15 cellular contexts compared by ENCODE assay signal in the genomic region with DNA sequence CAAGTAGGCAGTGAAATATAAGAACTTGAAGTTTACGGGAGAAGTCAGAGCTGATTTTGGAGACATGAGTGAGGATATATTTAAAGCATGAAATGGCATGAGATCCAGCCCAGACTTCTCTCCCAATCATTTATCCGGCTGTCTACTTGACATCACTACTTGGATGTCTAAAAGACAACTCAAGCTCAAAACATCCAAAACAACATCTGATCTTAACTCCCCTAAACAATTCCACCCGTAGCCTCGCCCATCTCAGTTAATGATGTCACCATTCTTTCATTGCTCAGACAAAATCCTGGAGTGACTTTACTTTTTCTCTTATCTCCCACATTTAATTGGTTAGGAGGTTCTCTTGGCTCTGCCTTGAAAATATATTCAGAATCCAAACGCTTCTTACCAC. TPM values are rescaled to one million over a fixed set of nuclear protein-coding genes. Genes with fewer than 3 reads are reported as not detected.
DNase-seq lines count a peak whose midpoint lies in the region; ATAC-seq, FAIRE-seq and TF ChIP-seq lines count a peak whose summit lies in the region.
"Had no signal": no experiment of that assay in that cellular context is flagged by ENCODE, and none has a peak within 500 bp of the region (broad histone marks: within the 10 kb centered on the region; RNA-seq: fewer than 3 reads in every experiment).

No MANE protein-coding gene starts in this region.

- H3K4me1 ChIP-seq in HepG2 (ENCODE audit: insufficient read depth, low read length), result peaks cover 19% of the 10 kb centered on the region
- peaks cover 0 to 5% (median under 1%) of the 10 kb centered on the region in 4 donors for H3K4me1 ChIP-seq in right lobe of liver
- peaks cover 8% of the 10 kb centered on the region for H3K4me1 ChIP-seq in mesenchymal stem cell (ENCODE audit: control insufficient read depth, insufficient read depth, low read depth, low read length)
- H3K4me1 ChIP-seq in right cardiac atrium (ENCODE audit: control insufficient read depth, insufficient read depth, low read length), result no peaks in the 10 kb centered on the region
- H3K4me1 ChIP-seq in SJCRH30, result peaks cover 9% of the 10 kb centered on the region; the same call in 1 of the 2 replicates

- H3K27ac ChIP-seq in HepG2 (ENCODE audit: extremely low read length, insufficient read depth, low read length) (no peak overlapping the region), right lobe of liver (no peak overlapping the region), mesenchymal stem cell (ENCODE audit: low read length, poor library complexity, severe bottlenecking) (no peak overlapping the region), right cardiac atrium (ENCODE audit: low read length) (no peak overlapping the region), SJCRH30 (no peak overlapping the region)
- H3K27ac ChIP-seq: left lung had no signal

- H4K8ac ChIP-seq in mesenchymal stem cell (ENCODE audit: low read length), result no peak overlapping the region

- POLR2A ChIA-PET in HepG2 (lab: Yijun Ruan, JAX), result no interaction called here

- no peak overlapping the region for H2BK5ac ChIP-seq in mesenchymal stem cell (ENCODE audit: low read depth, low read length, poor library complexity, severe bottlenecking)

- no peak for ATAC-seq in HepG2
- ATAC-seq in right lobe of liver, result no peak
- ATAC-seq in right cardiac atrium, result no peak
- ATAC-seq: activated CD8-positive, alpha-beta T cell treated with anti-CD3 and anti-CD28 coated beads for 36 hours; left lung; stimulated activated naive CD8-positive, alpha-beta T cell treated with anti-CD3 and anti-CD28 coated beads, Interleukin-15, amount 100 ng/mL, for 72 hours had no signal

- H3K27ac Mint-ChIP-seq in Calu3 (ENCODE audit: unreplicated experiment), result no peak overlapping the region
- H3K27ac Mint-ChIP-seq: activated CD8-positive, alpha-beta T cell treated with anti-CD3 and anti-CD28 coated beads for 36 hours; stimulated activated naive CD8-positive, alpha-beta T cell treated with anti-CD3 and anti-CD28 coated beads, Interleukin-15, amount 100 ng/mL, for 72 hours had no signal

- H3K36me3 Mint-ChIP-seq in Calu3 (ENCODE audit: insufficient read depth, unreplicated experiment), result peaks cover 15% of the 10 kb centered on the region

- no peaks in the 10 kb centered on the region for H3K79me2 ChIP-seq in HepG2 (ENCODE audit: insufficient read depth, low read length)

- no peak for FAIRE-seq in HepG2 (lab: Jason Lieb, UNC)
- FAIRE-seq in bronchial epithelial cell (lab: Jason Lieb, UNC), result no peak

- H2BK15ac ChIP-seq in mesenchymal stem cell (ENCODE audit: low read depth, poor library complexity, severe bottlenecking), result no peak overlapping the region

- no peak overlapping the region for H2AFZ ChIP-seq in HepG2 (ENCODE audit: low read length)
- H2AFZ ChIP-seq in mesenchymal stem cell (ENCODE audit: low read depth, low read length), result no peak overlapping the region

- TF ChIP-seq CTCF in HepG2 (CRISPR knock-in tag; IDR thresholded peaks at IDR 0.05) (no peak), right lobe of liver (IDR thresholded peaks at IDR 0.05) (no peak), bronchial epithelial cell (IDR thresholded peaks at IDR 0.05; ENCODE audit: insufficient read depth, low read length, severe bottlenecking) (no peak), Calu3 (IDR thresholded peaks at IDR 0.05; ENCODE audit: unreplicated experiment) (no peak)

- 72% methylated on average over 5 of the region's 5 CpGs for WGBS in HepG2 (ENCODE audit: low lambda C conversion rate)
- 84% methylated on average over 5 of the region's 5 CpGs for WGBS in right lobe of liver (ENCODE audit: insufficient coverage, low coverage, low lambda C conversion rate, missing lambda C conversion rate)
- WGBS in mesenchymal stem cell, result 59% methylated on average over 5 of the region's 5 CpGs
- WGBS in right cardiac atrium, result 66% methylated on average over 5 of the region's 5 CpGs

- TF ChIP-seq POLR2A in HepG2 (IDR thresholded peaks at IDR 0.05; ENCODE audit: insufficient read depth in 1 of 2, low read depth in 2 of 2, low read length in 2 of 2), result no peak
- no peak for TF ChIP-seq POLR2A in right lobe of liver (IDR thresholded peaks at IDR 0.05)

- no peak overlapping the region for H2BK120ac ChIP-seq in mesenchymal stem cell (ENCODE audit: low read depth, low read length)

- H3K27me3 ChIP-seq in HepG2 (ENCODE audit: control insufficient read depth in 1 of 2, insufficient read depth in 2 of 2, low read length in 2 of 2), result peaks cover 0 to 1% of the 10 kb centered on the region in 2 experiments; a peak in 2 of 5 replicates
- H3K27me3 ChIP-seq in right lobe of liver, result no peaks in the 10 kb centered on the region
- H3K27me3 ChIP-seq in bronchial epithelial cell (ENCODE audit: control insufficient read depth, insufficient read depth, low read length), result no peaks in the 10 kb centered on the region
- no peaks in the 10 kb centered on the region for H3K27me3 ChIP-seq in mesenchymal stem cell (ENCODE audit: control insufficient read depth in 1 of 2, insufficient read depth in 1 of 2, low read length in 2 of 2)
- H3K27me3 ChIP-seq in right cardiac atrium (ENCODE audit: control insufficient read depth, insufficient read depth), result no peaks in the 10 kb centered on the region
- no peaks in the 10 kb centered on the region for H3K27me3 ChIP-seq in SJCRH30
- H3K27me3 ChIP-seq: left lung had no signal

- H3K36me3 ChIP-seq in HepG2 (replicated peaks in 1 of 2; ENCODE audit: control insufficient read depth in 1 of 2, insufficient read depth in 2 of 2, low read length in 2 of 2) (no peaks in the 10 kb centered on the region), right lobe of liver (no peaks in the 10 kb centered on the region), bronchial epithelial cell (ENCODE audit: control insufficient read depth, insufficient read depth, low read length) (no peaks in the 10 kb centered on the region), mesenchymal stem cell (ENCODE audit: control insufficient read depth in 1 of 2, insufficient read depth in 2 of 2, low read depth in 1 of 2, low read length in 2 of 2) (no peaks in the 10 kb centered on the region), SJCRH30 (no peaks in the 10 kb centered on the region)
- H3K36me3 ChIP-seq: left lung had no signal

- no peak overlapping the region for H2AK5ac ChIP-seq in mesenchymal stem cell (ENCODE audit: low read length, severe bottlenecking)

- no peaks in the 10 kb centered on the region for H4K20me1 ChIP-seq in HepG2 (ENCODE audit: insufficient read depth, low read length)

- BruUV-seq in HepG2 (replicated peaks; lab: Mats Ljungman, UMichigan) (no TSS peak), Calu3 (replicated peaks; lab: Mats Ljungman, UMichigan) (no TSS peak)

- intact Hi-C loops in HepG2 (cut with micrococcal nuclease; ENCODE audit: unreplicated experiment), result loop anchor here (1.0 kb wide), 1 partner anchor 130 kb away; no protein-coding TSS in a partner anchor
- intact Hi-C loops in right lobe of liver (cut with DNase I), result no loop called here
- intact Hi-C loops in right cardiac atrium (cut with DNase I), result loop anchor here in 1 of 4 donors (10.0 kb wide), 1 partner anchor 83 kb away; no protein-coding TSS in a partner anchor
- intact Hi-C loops in Calu3 (cut with micrococcal nuclease; ENCODE audit: unreplicated experiment), result loop anchor here (10.0 kb wide), 1 partner anchor 357 kb away; no protein-coding TSS in a partner anchor

- TF ChIP-seq RAD21 in HepG2 (CRISPR knock-in tag; IDR thresholded peaks at IDR 0.05), result no peak

- H4K91ac ChIP-seq in mesenchymal stem cell (ENCODE audit: low read length), result no peak overlapping the region

- CTCF ChIA-PET in HepG2 (lab: Yijun Ruan, JAX; ENCODE audit: low intra/inter-chr PET ratio, low total read pairs), result no interaction called here
- CTCF ChIA-PET in Calu3 (lab: Charles Lee), result interaction anchor here (0.6 to 1.1 kb wide), 3 partner anchors 11 to 446 kb away, joined by 4 read pairs; no protein-coding TSS in a partner anchor

- DNase-seq in HepG2 (ENCODE audit: low spot score) (no peak), right lobe of liver (no peak), bronchial epithelial cell (ENCODE audit: low read depth) (peak; percentile 59), mesenchymal stem cell (peak; percentile 36), G401 (ENCODE audit: low spot score) (no peak), right cardiac atrium (no peak), SJCRH30 (no peak), Calu3 (no peak)
- DNase-seq: 8988T; activated CD8-positive, alpha-beta T cell treated with anti-CD3 and anti-CD28 coated beads for 36 hours; effector CD8-positive, alpha-beta T cell; left lung; NCI-H2171 treated with DMSO at 0.1 percent for 48 hours; stimulated activated naive CD8-positive, alpha-beta T cell treated with anti-CD3 and anti-CD28 coated beads, Interleukin-15, amount 100 ng/mL, for 72 hours had no signal

- H3K27me3 Mint-ChIP-seq in Calu3 (ENCODE audit: unreplicated experiment), result no peaks in the 10 kb centered on the region
- H3K27me3 Mint-ChIP-seq: activated CD8-positive, alpha-beta T cell treated with anti-CD3 and anti-CD28 coated beads for 36 hours; stimulated activated naive CD8-positive, alpha-beta T cell treated with anti-CD3 and anti-CD28 coated beads, Interleukin-15, amount 100 ng/mL, for 72 hours had no signal

- no peaks in the 10 kb centered on the region for H3K9me3 ChIP-seq in HepG2 (ENCODE audit: low read length)
- H3K9me3 ChIP-seq in right lobe of liver, result no peaks in the 10 kb centered on the region
- no peaks in the 10 kb centered on the region for H3K9me3 ChIP-seq in mesenchymal stem cell (ENCODE audit: control insufficient read depth, low read length)
- no peaks in the 10 kb centered on the region for H3K9me3 ChIP-seq in right cardiac atrium (ENCODE audit: control insufficient read depth, low read length)
- H3K9me3 ChIP-seq in SJCRH30 (replicated peaks), result no peaks in the 10 kb centered on the region
- H3K9me3 ChIP-seq: left lung had no signal

- no peaks in the 10 kb centered on the region for H3K9me3 Mint-ChIP-seq in Calu3 (ENCODE audit: low read depth, unreplicated experiment)
- H3K9me3 Mint-ChIP-seq: activated CD8-positive, alpha-beta T cell treated with anti-CD3 and anti-CD28 coated beads for 36 hours; stimulated activated naive CD8-positive, alpha-beta T cell treated with anti-CD3 and anti-CD28 coated beads, Interleukin-15, amount 100 ng/mL, for 72 hours had no signal

- no peak overlapping the region for H2BK12ac ChIP-seq in mesenchymal stem cell (ENCODE audit: low read length in 2 of 2)

- H3K79me1 ChIP-seq in mesenchymal stem cell (replicated peaks; ENCODE audit: low read length, poor library complexity, severe bottlenecking), result no peaks in the 10 kb centered on the region

- no peak overlapping the region for H3K4me2 ChIP-seq in HepG2 (ENCODE audit: low read depth, low read length)
- no peak overlapping the region for H3K4me2 ChIP-seq in mesenchymal stem cell (ENCODE audit: low read length, poor library complexity, severe bottlenecking)

- no peak overlapping the region for H3K4ac ChIP-seq in mesenchymal stem cell (ENCODE audit: low read depth in 1 of 2, low read length in 2 of 2)

- no peak overlapping the region for H3K18ac ChIP-seq in mesenchymal stem cell (ENCODE audit: low read depth in 1 of 2, low read length in 2 of 2)

- TF ChIP-seq EP300 in HepG2 (IDR thresholded peaks at IDR 0.05; ENCODE audit: low read depth in 2 of 2, low read length in 2 of 2) (no peak), HepG2 (CRISPR knock-in tag; IDR thresholded peaks at IDR 0.05; ENCODE audit: borderline replicate concordance) (no peak)

- no peak overlapping the region for H3K4me3 Mint-ChIP-seq in Calu3 (ENCODE audit: low read depth, unreplicated experiment)
- H3K4me3 Mint-ChIP-seq: activated CD8-positive, alpha-beta T cell treated with anti-CD3 and anti-CD28 coated beads for 36 hours; stimulated activated naive CD8-positive, alpha-beta T cell treated with anti-CD3 and anti-CD28 coated beads, Interleukin-15, amount 100 ng/mL, for 72 hours had no signal

- no peak overlapping the region for H3K4me3 ChIP-seq in HepG2 (replicated peaks in 1 of 3; ENCODE audit: insufficient read depth in 1 of 3, low read depth in 2 of 3, low read length in 3 of 3)
- no peak overlapping the region for H3K4me3 ChIP-seq in right lobe of liver
- no peak overlapping the region for H3K4me3 ChIP-seq in bronchial epithelial cell (ENCODE audit: low read depth, low read length)
- peak overlapping the region in 1 of 2 experiments; percentile 50 for H3K4me3 ChIP-seq in mesenchymal stem cell (ENCODE audit: insufficient read depth in 1 of 2, low read depth in 1 of 2, low read length in 2 of 2)
- H3K4me3 ChIP-seq in right cardiac atrium (ENCODE audit: low read length), result no peak overlapping the region
- no peak overlapping the region for H3K4me3 ChIP-seq in SJCRH30
- H3K4me3 ChIP-seq: left lung, skin epidermis had no signal

- no peak overlapping the region for H3K14ac ChIP-seq in mesenchymal stem cell (ENCODE audit: low read length in 2 of 2)

- H3K4me1 Mint-ChIP-seq in Calu3 (ENCODE audit: low read depth, unreplicated experiment), result peaks cover 18% of the 10 kb centered on the region

- H3K9ac ChIP-seq in HepG2 (ENCODE audit: insufficient read depth, low read depth, low read length) (no peak overlapping the region), mesenchymal stem cell (ENCODE audit: low read length) (peak overlapping the region; percentile 73)

- in situ Hi-C loops in HepG2 (cut with HindIII; ENCODE audit: extremely low pct_ligation_motif_present, low pct_unique_long_range_greater_than_20kb), result no loop called here
- in situ Hi-C loops in G401 (cut with HindIII; ENCODE audit: low sequenced_read_pairs), result no loop called here

- no peak overlapping the region for H3K23ac ChIP-seq in mesenchymal stem cell (ENCODE audit: low read length in 2 of 2)

RNA-seq across cellular contexts. Expression of gene WEE1, which starts 44.5 kb away (rescaled TPM):
- total RNA-seq in HepG2 (2016; rRNA removed; fragmentation: Illumina TruSeq; extraction: Trizol) (63.7 and 71.7 TPM in 2 replicates), right lobe of liver (10 to 100 TPM; 11.1 to 34.0 (median 19.5) TPM), bronchial epithelial cell (14.6 and 15.8 TPM in 2 replicates), right cardiac atrium (10 to 100 TPM; 51.6 to 85.0 (median 60.4) TPM), Calu3 (2022) (50.7 and 53.6 TPM in 2 replicates)
- 5.3 and 8.1 TPM in 2 replicates for total RNA-seq in HepG2 (2016; cell fraction: cytosol; rRNA removed; fragmentation: Illumina TruSeq; extraction: Trizol; ENCODE audit: low read depth)
- 59.2 and 62.0 TPM in 2 replicates for total RNA-seq in HepG2 (2016; cell fraction: insoluble cytoplasmic fraction; rRNA removed; fragmentation: Illumina TruSeq; extraction: Trizol)
- total RNA-seq in HepG2 (2016; cell fraction: membrane; rRNA removed; fragmentation: Illumina TruSeq; extraction: Trizol), result 16.3 and 20.1 TPM in 2 replicates
- 55.9 and 59.7 TPM in 2 replicates for total RNA-seq in HepG2 (2016; cell fraction: nucleus; rRNA removed; fragmentation: Illumina TruSeq; extraction: Trizol)
- polyA plus RNA-seq in HepG2 (2011; rRNA removed) (24.2 and 31.4 TPM in 2 replicates), right cardiac atrium (30.0 TPM)
- polyA plus RNA-seq in HepG2 (2011; cell fraction: cytosol; rRNA removed), result 9.9 and 15.9 TPM in 2 replicates
- polyA plus RNA-seq in HepG2 (2011; cell fraction: nucleus; rRNA removed), result 19.4 and 21.7 TPM in 2 replicates
- polyA plus RNA-seq in HepG2 (2012), result 34.3 and 43.6 TPM in 2 replicates
- polyA plus RNA-seq in HepG2 (2016; cell fraction: cytosol; fragmentation: Illumina TruSeq; extraction: Trizol; ENCODE audit: low read depth), result 1.5 and 1.7 TPM in 2 replicates
- polyA plus RNA-seq in HepG2 (2016; cell fraction: insoluble cytoplasmic fraction; fragmentation: Illumina TruSeq; extraction: Trizol; ENCODE audit: low read depth), result 55.1 and 60.7 TPM in 2 replicates
- polyA plus RNA-seq in HepG2 (2016; cell fraction: membrane; fragmentation: Illumina TruSeq; extraction: Trizol; ENCODE audit: low read depth), result 5.2 and 6.5 TPM in 2 replicates
- polyA plus RNA-seq in HepG2 (2016; cell fraction: nucleus; fragmentation: Illumina TruSeq; extraction: Trizol; ENCODE audit: insufficient read depth, low read depth), result 61.4 and 70.9 TPM in 2 replicates
- polyA minus RNA-seq in HepG2 (2011; rRNA and poly(A)+ RNA removed; ENCODE audit: low replicate concordance), result 13.9 and 26.9 TPM in 2 replicates
- 20.9 and 21.9 TPM in 2 replicates for polyA minus RNA-seq in HepG2 (2011; cell fraction: cytosol; rRNA and poly(A)+ RNA removed)
- polyA minus RNA-seq in HepG2 (2011; cell fraction: nucleus; rRNA and poly(A)+ RNA removed), result 77.1 and 85.4 TPM in 2 replicates
- polyA plus RNA-seq in mesenchymal stem cell (2013, experiment 1 of 2), result 7.5 TPM
- polyA plus RNA-seq in mesenchymal stem cell (2013, experiment 2 of 2), result 7.5 TPM
- total RNA-seq in G401 (2014; rRNA removed; shearing (Covaris generic)), result 65.9 and 90.7 TPM in 2 replicates
- 102 and 120 TPM in 2 replicates for total RNA-seq in SJCRH30 (2014; rRNA removed; shearing (Covaris generic))

RNA-seq across cellular contexts. Expression of gene SWAP70, which starts 45.9 kb away (rescaled TPM):
- total RNA-seq in HepG2 (2016; rRNA removed; fragmentation: Illumina TruSeq; extraction: Trizol) (8.7 and 14.9 TPM in 2 replicates), right lobe of liver (10 to 100 TPM in 2 of 6 experiments, 1 to 10 TPM in 4; 3.2 to 13.5 (median 7.4) TPM), bronchial epithelial cell (26.3 and 27.1 TPM in 2 replicates), right cardiac atrium (10 to 100 TPM; 19.0 to 30.1 (median 23.1) TPM), Calu3 (2022) (19.9 and 20.7 TPM in 2 replicates)
- 6.5 TPM in 2 replicates for total RNA-seq in HepG2 (2016; cell fraction: cytosol; rRNA removed; fragmentation: Illumina TruSeq; extraction: Trizol; ENCODE audit: low read depth)
- total RNA-seq in HepG2 (2016; cell fraction: insoluble cytoplasmic fraction; rRNA removed; fragmentation: Illumina TruSeq; extraction: Trizol), result 9.1 and 14.4 TPM in 2 replicates
- total RNA-seq in HepG2 (2016; cell fraction: membrane; rRNA removed; fragmentation: Illumina TruSeq; extraction: Trizol), result 5.1 and 5.8 TPM in 2 replicates
- total RNA-seq in HepG2 (2016; cell fraction: nucleus; rRNA removed; fragmentation: Illumina TruSeq; extraction: Trizol), result 8.1 and 8.8 TPM in 2 replicates
- polyA plus RNA-seq in HepG2 (2011; rRNA removed) (4.2 and 4.6 TPM in 2 replicates), right cardiac atrium (10.4 TPM)
- 3.2 and 5.0 TPM in 2 replicates for polyA plus RNA-seq in HepG2 (2011; cell fraction: cytosol; rRNA removed)
- polyA plus RNA-seq in HepG2 (2011; cell fraction: nucleus; rRNA removed), result 1.5 and 2.5 TPM in 2 replicates
- 7.2 and 7.3 TPM in 2 replicates for polyA plus RNA-seq in HepG2 (2012)
- 0.50 and 0.55 TPM in 2 replicates for polyA plus RNA-seq in HepG2 (2016; cell fraction: cytosol; fragmentation: Illumina TruSeq; extraction: Trizol; ENCODE audit: low read depth)
- polyA plus RNA-seq in HepG2 (2016; cell fraction: insoluble cytoplasmic fraction; fragmentation: Illumina TruSeq; extraction: Trizol; ENCODE audit: low read depth), result 14.4 and 14.9 TPM in 2 replicates
- polyA plus RNA-seq in HepG2 (2016; cell fraction: membrane; fragmentation: Illumina TruSeq; extraction: Trizol; ENCODE audit: low read depth), result 1.9 and 2.0 TPM in 2 replicates
- 8.0 and 8.5 TPM in 2 replicates for polyA plus RNA-seq in HepG2 (2016; cell fraction: nucleus; fragmentation: Illumina TruSeq; extraction: Trizol; ENCODE audit: insufficient read depth, low read depth)
- 4.9 and 17.3 TPM in 2 replicates for polyA minus RNA-seq in HepG2 (2011; rRNA and poly(A)+ RNA removed; ENCODE audit: low replicate concordance)
- 5.2 and 6.8 TPM in 2 replicates for polyA minus RNA-seq in HepG2 (2011; cell fraction: cytosol; rRNA and poly(A)+ RNA removed)
- polyA minus RNA-seq in HepG2 (2011; cell fraction: nucleus; rRNA and poly(A)+ RNA removed), result 5.4 and 6.7 TPM in 2 replicates
- 22.1 TPM for polyA plus RNA-seq in mesenchymal stem cell (2013, experiment 1 of 2)
- polyA plus RNA-seq in mesenchymal stem cell (2013, experiment 2 of 2), result 22.7 TPM
- 28.9 and 45.9 TPM in 2 replicates for total RNA-seq in G401 (2014; rRNA removed; shearing (Covaris generic))
- total RNA-seq in SJCRH30 (2014; rRNA removed; shearing (Covaris generic)), result 25.3 and 25.4 TPM in 2 replicates

Comparison
In these comparisons a context has a peak if more than half of its experiments do, and no peak if none do; other contexts are left out.
1. intact Hi-C loops: an anchor here in HepG2 (1.0 kb wide) and Calu3 (10.0 kb wide); none called in right lobe of liver.
2. DNase-seq: peak in bronchial epithelial cell (single experiment) and mesenchymal stem cell (single experiment); none in HepG2 (single experiment), right lobe of liver (0 of 3), G401 (single experiment), right cardiac atrium (0 of 3), SJCRH30 (0 of 2) and Calu3 (single experiment).